In genomic region chr12:66072566-66072965, GRCh38 we compare ENCODE assay signal across 14 cellular contexts. TPM values are rescaled to one million over a fixed set of nuclear protein-coding genes. Genes with fewer than 3 reads are reported as not detected.
DNase-seq lines count a peak whose midpoint lies in the region; ATAC-seq, FAIRE-seq and TF ChIP-seq lines count a peak whose summit lies in the region.
"Had no signal": no experiment of that assay in that cellular context is flagged by ENCODE, and none has a peak within 500 bp of the region (broad histone marks: within the 10 kb centered on the region; RNA-seq: fewer than 3 reads in every experiment).

No MANE protein-coding gene starts in this region.

- no peak overlapping the region for H3K4me3 ChIP-seq in pancreas

- FAIRE-seq in pancreas (lab: Jason Lieb, UNC): no peak

- no peaks in the 10 kb centered on the region for H3K27me3 ChIP-seq in pancreas

- no peaks in the 10 kb centered on the region for H3K9me3 ChIP-seq in pancreas

- no peak overlapping the region for H3K27ac ChIP-seq in pancreas
- H3K27ac ChIP-seq: parathyroid adenoma, WERI-Rb-1 had no signal

- H3K4me1 ChIP-seq in pancreas: no peaks in the 10 kb centered on the region

- H3K36me3 ChIP-seq in pancreas: no peaks in the 10 kb centered on the region
- H3K36me3 ChIP-seq: WERI-Rb-1 had no signal

- DNase-seq in NK-92 (lab: John Stamatoyannopoulos, UW; ENCODE audit: unreplicated experiment): no peak
- DNase-seq in pancreas: no peak
- DNase-seq in stimulated activated CD4-positive, alpha-beta T cell treated with anti-CD3 and anti-CD28 coated beads, Interleukin-4, amount 100 ng/mL, for 24 hours: no peak
- DNase-seq in nucleus accumbens (lab: John Stamatoyannopoulos, UW): no peak
- DNase-seq: activated CD8-positive, alpha-beta memory T cell treated with anti-CD3 and anti-CD28 coated beads, Interleukin-2, amount 50 U/mL, for 48 hours; NCI-H1092 treated with DMSO at 0.1 percent for 48 hours; stimulated activated CD4-positive, alpha-beta T cell treated with anti-CD3 and anti-CD28 coated beads, Interleukin-1b, Interleukin-23, amount 100 ng/mL, for 48 hours; WERI-Rb-1 had no signal

- intact Hi-C loops in pancreas (cut with DNase I): no loop called here

- TF ChIP-seq POLR2A in GM18505 (IDR thresholded peaks at IDR 0.05; ENCODE audit: borderline replicate concordance, extremely low read depth, insufficient read depth, insufficient read length): no peak

- 75 to 86% methylated on average over 7 of the region's 7 CpGs for WGBS in pancreas, 2 donors

- ATAC-seq in GM18505 (IDR thresholded peaks at IDR 0.05; ENCODE audit: unreplicated experiment) (peak; percentile 50), GM21381 (IDR thresholded peaks at IDR 0.05; ENCODE audit: unreplicated experiment) (peak; percentile 54), HG02938 (IDR thresholded peaks at IDR 0.05; ENCODE audit: unreplicated experiment) (peak; percentile 45), HG03521 (IDR thresholded peaks at IDR 0.05; ENCODE audit: unreplicated experiment) (peak; percentile 36), pancreas (no peak)
- ATAC-seq: stimulated activated memory B cell treated with anti-CD40 and anti-IgM and Interleukin-4, amounts not matched to agents 10 μg/mL and 1 μg/mL and 100 μg/mL, for 72 hours had no signal

- no peak for TF ChIP-seq CTCF in pancreas (IDR thresholded peaks at IDR 0.05)

RNA-seq across cellular contexts. Expression of gene LLPH, which starts 58.0 kb away (rescaled TPM):
- 10 to 100 TPM in 1 of 6 donors, 1 to 10 TPM in 5; 4.7 to 10.1 (median 7.9) TPM for total RNA-seq in pancreas
- polyA plus RNA-seq in pancreas: 10 to 100 TPM in 1 of 2 donors, 1 to 10 TPM in 1; 3.8 to 10.5 TPM

Comparison
In these comparisons a context has a peak if more than half of its experiments do, and no peak if none do; other contexts are left out.
1. ATAC-seq: peak in GM18505 (single experiment), GM21381 (single experiment), HG02938 (single experiment) and HG03521 (single experiment); none in pancreas (0 of 4).